In genomic region chr19:58351996-58352755, GRCh38 we compare ENCODE assay signal across 21 cellular contexts. TPM values are rescaled to one million over a fixed set of nuclear protein-coding genes. Genes with fewer than 3 reads are reported as not detected.
A peak's percentile ranks its signal among the peaks of the same experiment; 100 is the strongest.
DNase-seq lines count a peak whose midpoint lies in the region; ATAC-seq and TF ChIP-seq lines count a peak whose summit lies in the region.
"Had no signal": no experiment of that assay in that cellular context is flagged by ENCODE, and none has a peak within 500 bp of the region (broad histone marks: within the 10 kb centered on the region; RNA-seq: fewer than 3 reads in every experiment).

No MANE protein-coding gene starts in this region.

- H3K27me3 ChIP-seq in IMR-90 (ENCODE audit: control insufficient read depth, insufficient read depth, low read length) (peaks cover 8% of the 10 kb centered on the region), liver (ENCODE audit: control insufficient read depth in 4 of 4, insufficient read depth in 4 of 4, low read length in 3 of 4) (no peaks in the 10 kb centered on the region)

- H3K4me3 Mint-ChIP-seq in effector memory CD8-positive, alpha-beta T cell = no peak overlapping the region
- no peak overlapping the region for H3K4me3 Mint-ChIP-seq in activated T-cell treated with anti-CD3 and anti-CD28 coated beads, Interleukin-2, amount 50 U/mL, for 72 hours

- H2BK15ac ChIP-seq in IMR-90 (ENCODE audit: low read depth, low read length) = no peak overlapping the region

- no peak overlapping the region for H4K5ac ChIP-seq in IMR-90 (ENCODE audit: low read depth, low read length)

- no peak overlapping the region for H3K9ac ChIP-seq in IMR-90 (ENCODE audit: low read depth, low read length)
- H3K9ac ChIP-seq in liver (ENCODE audit: low read depth in 1 of 2, low read length in 2 of 2) = peak overlapping the region; percentile 28 to 69
- H3K9ac ChIP-seq: GM23248, KMS-11 had no signal

- H3K36me3 Mint-ChIP-seq in effector memory CD8-positive, alpha-beta T cell (ENCODE audit: insufficient read depth) = peaks cover 9% of the 10 kb centered on the region
- H3K36me3 Mint-ChIP-seq in activated T-cell treated with anti-CD3 and anti-CD28 coated beads, Interleukin-2, amount 50 U/mL, for 72 hours (ENCODE audit: insufficient read depth in 2 of 2) = peaks cover 2 to 6% of the 10 kb centered on the region in 2 donors

- no peak overlapping the region for H2BK20ac ChIP-seq in IMR-90 (ENCODE audit: low read depth, low read length)

- H3K79me1 ChIP-seq in IMR-90 (ENCODE audit: low read depth in 1 of 2, low read length in 2 of 2) = peaks cover 5 to 35% of the 10 kb centered on the region in 2 experiments

- in situ Hi-C loops in IMR-90 (cut with MboI; ENCODE audit: low sequenced_read_pairs) = no loop called here

- H3K36me3 ChIP-seq in IMR-90 (ENCODE audit: control insufficient read depth, insufficient read depth, low read length) (peaks cover 11% of the 10 kb centered on the region; the same call in 1 of the 2 replicates), liver (ENCODE audit: control insufficient read depth in 4 of 4, insufficient read depth in 3 of 4, low read depth in 1 of 4, low read length in 3 of 4) (peaks cover 0 to 3% (median 0%) of the 10 kb centered on the region in 4 donors), OCI-LY7 (ENCODE audit: insufficient read depth, low read length) (peaks cover 5% of the 10 kb centered on the region; the same call in 1 of the 2 replicates)

- peaks cover 11% of the 10 kb centered on the region for H3K79me2 ChIP-seq in OCI-LY7 (ENCODE audit: insufficient read depth, low read depth, low read length)

- intact Hi-C loops in IMR-90 (cut with micrococcal nuclease) = no loop called here
- intact Hi-C loops in posterior vena cava (cut with DNase I) = no loop called here
- intact Hi-C loops in OCI-LY7 (cut with micrococcal nuclease; ENCODE audit: unreplicated experiment) = no loop called here

- peaks cover 8% of the 10 kb centered on the region for H4K20me1 ChIP-seq in IMR-90 (ENCODE audit: insufficient read depth, low read length)
- peaks cover 4% of the 10 kb centered on the region; the same call in 1 of the 2 replicates for H4K20me1 ChIP-seq in OCI-LY7 (ENCODE audit: insufficient read depth, low read length)

- CTCF ChIA-PET in IMR-90 (lab: Yijun Ruan, JAX) = no interaction called here
- CTCF ChIA-PET in OCI-LY7 (lab: Charles Lee; ENCODE audit: unreplicated experiment) = no interaction called here

- DNase-seq in IMR-90 = no peak
- DNase-seq in effector memory CD8-positive, alpha-beta T cell = no peak
- peak; percentile 62 for DNase-seq in posterior vena cava (ENCODE audit: low spot score)
- DNase-seq in activated T-cell treated with anti-CD3 and anti-CD28 coated beads, Interleukin-2, amount 50 U/mL, for 72 hours = no peak
- DNase-seq in OCI-LY7 (ENCODE audit: low spot score) = no peak
- DNase-seq: ACHN; C1 segment of cervical spinal cord; CD8-positive, alpha-beta memory T cell; DMS53; EL; GM23248; MV-4-11; NCI-H1694 treated with DMSO at 0.1 percent for 48 hours; NCI-H510A; NCI-H748 treated with DMSO at 0.1 percent for 48 hours; NK-92 treated with Interleukin-12 subunit alpha and Interleukin-12 subunit beta, amount 100 ng/mL, for 24 hours had no signal

- no peak overlapping the region for H2BK120ac ChIP-seq in IMR-90 (ENCODE audit: low read depth, low read length)

- H3K9me2 ChIP-seq in OCI-LY7 (ENCODE audit: insufficient read depth, low read length) = no peaks in the 10 kb centered on the region

- H3K9me3 ChIP-seq in IMR-90 (ENCODE audit: control insufficient read depth, insufficient read depth, low read length) (no peaks in the 10 kb centered on the region), liver (ENCODE audit: control insufficient read depth in 4 of 4, low read length in 3 of 4) (no peaks in the 10 kb centered on the region), OCI-LY7 (ENCODE audit: low read length) (no peaks in the 10 kb centered on the region)

- peaks cover 4% of the 10 kb centered on the region; the same call in 1 of the 2 replicates for H3K9me1 ChIP-seq in IMR-90 (ENCODE audit: insufficient read depth, low read length)

- H3K4me3 ChIP-seq in IMR-90 (ENCODE audit: insufficient read depth, low read depth, low read length) (no peak overlapping the region), liver (ENCODE audit: low read depth in 1 of 3, low read length in 3 of 3) (peak overlapping the region; percentile 65 to 96 (median 81)), OCI-LY7 (ENCODE audit: low read depth, low read length, poor library complexity, severe bottlenecking) (no peak overlapping the region)
- H3K4me3 ChIP-seq: GM12878, GM23248 had no signal

- H3K4me1 Mint-ChIP-seq in effector memory CD8-positive, alpha-beta T cell (ENCODE audit: low read depth in 2 of 2) = peaks cover 4 to 14% of the 10 kb centered on the region in 2 donors
- peaks cover 23% of the 10 kb centered on the region for H3K4me1 Mint-ChIP-seq in activated T-cell treated with anti-CD3 and anti-CD28 coated beads, Interleukin-2, amount 50 U/mL, for 72 hours (ENCODE audit: low read depth)

- peaks cover 0 to 2% of the 10 kb centered on the region in 2 donors for H3K9me3 Mint-ChIP-seq in effector memory CD8-positive, alpha-beta T cell
- no peaks in the 10 kb centered on the region for H3K9me3 Mint-ChIP-seq in activated T-cell treated with anti-CD3 and anti-CD28 coated beads, Interleukin-2, amount 50 U/mL, for 72 hours

- H3K27ac ChIP-seq in IMR-90 (ENCODE audit: insufficient read depth, low read length) (no peak overlapping the region), liver (ENCODE audit: low read depth in 1 of 2, low read length in 2 of 2) (peak overlapping the region; percentile 42 to 47), OCI-LY7 (ENCODE audit: low read depth, low read length, poor library complexity, severe bottlenecking) (no peak overlapping the region)
- H3K27ac ChIP-seq: GM23248, KMS-11 had no signal

- ATAC-seq in IMR-90 (ENCODE audit: low read depth) = no peak
- no peak for ATAC-seq in effector memory CD8-positive, alpha-beta T cell (replicated peaks)
- ATAC-seq in HG02759 (IDR thresholded peaks at IDR 0.05; ENCODE audit: unreplicated experiment) = no peak
- no peak for ATAC-seq in activated T-cell treated with anti-CD3 and anti-CD28 coated beads, Interleukin-2, amount 50 U/mL, for 72 hours (replicated peaks in 1 of 2)
- ATAC-seq: GM12878, HCT116 had no signal

- TF ChIP-seq CTCF in IMR-90 (conservative IDR thresholded peaks at IDR 0.05; ENCODE audit: low read depth, low read length) (no peak), liver (IDR thresholded peaks at IDR 0.05; ENCODE audit: low read depth, low read length, missing input control) (no peak), OCI-LY7 (conservative IDR thresholded peaks at IDR 0.05; ENCODE audit: low read length) (no peak)

- H3K4me1 ChIP-seq in IMR-90 (ENCODE audit: control insufficient read depth, insufficient read depth, low read length) (peaks cover 11% of the 10 kb centered on the region), liver (ENCODE audit: control insufficient read depth in 4 of 4, insufficient read depth in 4 of 4, low read length in 3 of 4) (peaks cover 23 to 88% (median 66%) of the 10 kb centered on the region in 4 donors), OCI-LY7 (ENCODE audit: insufficient read depth, low read length, poor library complexity, severe bottlenecking) (peaks cover 12% of the 10 kb centered on the region)

- TF ChIP-seq RAD21 in IMR-90 (IDR thresholded peaks at IDR 0.05; ENCODE audit: low read length) (no peak), liver (IDR thresholded peaks at IDR 0.05) (no peak)

- peak overlapping the region; percentile 28 for H2AK9ac ChIP-seq in IMR-90 (replicated peaks; ENCODE audit: low read depth, low read length, poor library complexity)

- H4K8ac ChIP-seq in IMR-90 (ENCODE audit: low read depth in 2 of 2, low read length in 2 of 2) = no peak overlapping the region

- no peak overlapping the region for H2AK5ac ChIP-seq in IMR-90 (ENCODE audit: low read depth, low read length)

- H3K18ac ChIP-seq in IMR-90 (ENCODE audit: low read depth, low read length) = no peak overlapping the region

- H3K27me3 Mint-ChIP-seq in effector memory CD8-positive, alpha-beta T cell = no peaks in the 10 kb centered on the region
- H3K27me3 Mint-ChIP-seq in activated T-cell treated with anti-CD3 and anti-CD28 coated beads, Interleukin-2, amount 50 U/mL, for 72 hours (ENCODE audit: low read depth) = no peaks in the 10 kb centered on the region

- H4K91ac ChIP-seq in IMR-90 (ENCODE audit: insufficient read depth, low read depth, low read length) = no peak overlapping the region

- peak overlapping the region; percentile 63 to 66 for H3K27ac Mint-ChIP-seq in effector memory CD8-positive, alpha-beta T cell
- no peak overlapping the region for H3K27ac Mint-ChIP-seq in activated T-cell treated with anti-CD3 and anti-CD28 coated beads, Interleukin-2, amount 50 U/mL, for 72 hours

- no peak overlapping the region for H3K4ac ChIP-seq in IMR-90 (ENCODE audit: low read depth, low read length)

- BruUV-seq in IMR-90 (replicated peaks; lab: Mats Ljungman, UMichigan) (no TSS peak), OCI-LY7 (replicated peaks; lab: Mats Ljungman, UMichigan) (no TSS peak)

- dilution Hi-C loops in IMR-90 (cut with HindIII; ENCODE audit: low sequenced_read_pairs, unreplicated experiment) = no loop called here

- no peak overlapping the region for H2BK5ac ChIP-seq in IMR-90 (ENCODE audit: low read depth, low read length, poor library complexity, severe bottlenecking)

- H2AFZ ChIP-seq in IMR-90 (replicated peaks; ENCODE audit: low read length, poor library complexity) = no peak overlapping the region
- no peak overlapping the region for H2AFZ ChIP-seq in OCI-LY7 (ENCODE audit: low read length)
- H2AFZ ChIP-seq: GM23248 had no signal

- H3K14ac ChIP-seq in IMR-90 (replicated peaks; ENCODE audit: low read depth, low read length) = no peak overlapping the region

- no peak for TF ChIP-seq POLR2A in IMR-90 (IDR thresholded peaks at IDR 0.05; ENCODE audit: low read depth, low read length)

- no peak overlapping the region for H3K56ac ChIP-seq in IMR-90 (ENCODE audit: extremely low read depth, insufficient read depth, low read length)

- H3K4me2 ChIP-seq in IMR-90 (ENCODE audit: low read depth, low read length) (no peak overlapping the region), OCI-LY7 (ENCODE audit: low read length) (no peak overlapping the region)
- H3K4me2 ChIP-seq: KMS-11 had no signal

- WGBS in IMR-90 (ENCODE audit: extremely low coverage in 2 of 2, insufficient read length in 1 of 2), 2 experiments = 89% methylated on average over 7 of the region's 22 CpGs; no CpG with 5 or more reads in 1 of the 2 experiments
- WGBS in liver = 40% methylated on average over 22 of the region's 22 CpGs

- POLR2A ChIA-PET in IMR-90 (lab: Charles Lee; ENCODE audit: unreplicated experiment) = no interaction called here
- POLR2A ChIA-PET in OCI-LY7 (lab: Charles Lee) = no interaction called here

- no peak overlapping the region for H3K23ac ChIP-seq in IMR-90 (ENCODE audit: low read depth, low read length)

RNA-seq across cellular contexts. Expression of gene A1BG, which starts 1.1 kb away (rescaled TPM):
- total RNA-seq in IMR-90 (2012; rRNA removed) = 4.5 and 6.4 TPM in 2 replicates
- polyA plus RNA-seq in IMR-90 (2012; rRNA removed) = 54.5 and 65.7 TPM in 2 replicates
- polyA plus RNA-seq in IMR-90 (2012; cell fraction: cytosol; rRNA removed) = 40.0 and 43.7 TPM in 2 replicates
- polyA plus RNA-seq in IMR-90 (2012; cell fraction: nucleus; rRNA removed; ENCODE audit: low replicate concordance) = 10.3 and 18.0 TPM in 2 replicates
- 100 to 1,000 TPM; 521 to 838 TPM for total RNA-seq in liver
- 1,000 to 10,000 TPM; 1,221 to 2,157 TPM for polyA plus RNA-seq in liver
- total RNA-seq in posterior vena cava = 10 to 100 TPM; 11.7 to 17.5 TPM
- total RNA-seq in activated T-cell treated with anti-CD3 and anti-CD28 coated beads, Interleukin-2, amount 50 U/mL, for 72 hours = 10 to 100 TPM; 25.4 to 33.2 TPM
- 21.3 and 47.2 TPM in 2 replicates for total RNA-seq in OCI-LY7 (2014; rRNA removed; shearing (Covaris generic))
- total RNA-seq in OCI-LY7 (2022) = 24.5 and 26.9 TPM in 2 replicates

RNA-seq across cellular contexts. Expression of gene ZNF497, which starts 10.4 kb away (rescaled TPM):
- 0.18 and 0.56 TPM in 2 replicates for total RNA-seq in IMR-90 (2012; rRNA removed)
- 0.24 and 0.27 TPM in 2 replicates for polyA plus RNA-seq in IMR-90 (2012; rRNA removed)
- polyA plus RNA-seq in IMR-90 (2012; cell fraction: cytosol; rRNA removed) = 0.25 TPM in 2 replicates
- polyA plus RNA-seq in IMR-90 (2012; cell fraction: nucleus; rRNA removed; ENCODE audit: low replicate concordance) = 1.2 and 4.0 TPM in 2 replicates
- 1 to 10 TPM; 1.1 to 4.4 TPM for total RNA-seq in liver
- 1 to 10 TPM in 1 of 2 donors, under 1 TPM in 1; 0.60 to 1.4 TPM for polyA plus RNA-seq in liver
- total RNA-seq in posterior vena cava = under 1 TPM; 0.14 to 0.69 TPM
- total RNA-seq in activated T-cell treated with anti-CD3 and anti-CD28 coated beads, Interleukin-2, amount 50 U/mL, for 72 hours = 1 to 10 TPM; 1.5 to 2.4 TPM
- 2.8 and 3.6 TPM in 2 replicates for total RNA-seq in OCI-LY7 (2014; rRNA removed; shearing (Covaris generic))
- total RNA-seq in OCI-LY7 (2022) = 4.5 and 6.1 TPM in 2 replicates

RNA-seq across cellular contexts. Expression of gene ZSCAN22, which starts 25.4 kb away (rescaled TPM):
- total RNA-seq in IMR-90 (2012; rRNA removed) = 1.9 and 2.5 TPM in 2 replicates
- 1.8 and 2.2 TPM in 2 replicates for polyA plus RNA-seq in IMR-90 (2012; rRNA removed)
- polyA plus RNA-seq in IMR-90 (2012; cell fraction: cytosol; rRNA removed) = 1.1 and 1.4 TPM in 2 replicates
- 1.7 and 2.3 TPM in 2 replicates for polyA plus RNA-seq in IMR-90 (2012; cell fraction: nucleus; rRNA removed; ENCODE audit: low replicate concordance)
- 1 to 10 TPM; 3.1 to 3.5 TPM for total RNA-seq in liver
- under 1 TPM; 0.88 to 0.89 TPM for polyA plus RNA-seq in liver
- total RNA-seq in posterior vena cava = 1 to 10 TPM; 2.5 to 2.6 TPM
- 1 to 10 TPM; 4.0 to 5.0 TPM for total RNA-seq in activated T-cell treated with anti-CD3 and anti-CD28 coated beads, Interleukin-2, amount 50 U/mL, for 72 hours
- 2.6 and 3.3 TPM in 2 replicates for total RNA-seq in OCI-LY7 (2014; rRNA removed; shearing (Covaris generic))
- 3.7 and 5.1 TPM in 2 replicates for total RNA-seq in OCI-LY7 (2022)

RNA-seq across cellular contexts. Expression of gene ZNF837, which starts 28.7 kb away (rescaled TPM):
- total RNA-seq in IMR-90 (2012; rRNA removed) (0.54 and 0.56 TPM in 2 replicates), liver (1 to 10 TPM; 2.1 to 3.6 TPM), posterior vena cava (1 to 10 TPM in 1 of 2 donors, under 1 TPM in 1; 0.86 to 1.0 TPM), OCI-LY7 (2022) (5.3 and 5.8 TPM in 2 replicates)
- polyA plus RNA-seq in IMR-90 (2012; rRNA removed) (1.2 and 1.9 TPM in 2 replicates), liver (1 to 10 TPM in 1 of 2 donors, under 1 TPM in 1; 0.54 to 2.6 TPM)
- 1.7 and 1.9 TPM in 2 replicates for polyA plus RNA-seq in IMR-90 (2012; cell fraction: cytosol; rRNA removed)
- polyA plus RNA-seq in IMR-90 (2012; cell fraction: nucleus; rRNA removed; ENCODE audit: low replicate concordance) = 0.97 and 3.2 TPM in 2 replicates
- 1 to 10 TPM; 2.3 to 3.0 TPM for total RNA-seq in activated T-cell treated with anti-CD3 and anti-CD28 coated beads, Interleukin-2, amount 50 U/mL, for 72 hours
- total RNA-seq in OCI-LY7 (2014; rRNA removed; shearing (Covaris generic)) = 1.8 and 3.0 TPM in 2 replicates

RNA-seq across cellular contexts. Expression of gene RPS5, which starts 34.9 kb away (rescaled TPM):
- total RNA-seq in IMR-90 (2012; rRNA removed) (3,811 and 5,858 TPM in 2 replicates), liver (1,000 to 10,000 TPM in 1 of 2 donors, 100 to 1,000 TPM in 1; 657 to 1,403 TPM), posterior vena cava (100 to 1,000 TPM; 714 to 768 TPM), OCI-LY7 (2022) (1,573 and 1,607 TPM in 2 replicates)
- polyA plus RNA-seq in IMR-90 (2012; rRNA removed) (3,265 and 3,617 TPM in 2 replicates), liver (100 to 1,000 TPM; 229 to 600 TPM)
- polyA plus RNA-seq in IMR-90 (2012; cell fraction: cytosol; rRNA removed) = 1,967 and 6,567 TPM in 2 replicates
- 1,256 and 1,694 TPM in 2 replicates for polyA plus RNA-seq in IMR-90 (2012; cell fraction: nucleus; rRNA removed; ENCODE audit: low replicate concordance)
- total RNA-seq in activated T-cell treated with anti-CD3 and anti-CD28 coated beads, Interleukin-2, amount 50 U/mL, for 72 hours = 1,000 to 10,000 TPM; 1,499 to 1,539 TPM
- total RNA-seq in OCI-LY7 (2014; rRNA removed; shearing (Covaris generic)) = 3,315 and 3,333 TPM in 2 replicates

Comparison
In these comparisons a context has a peak if more than half of its experiments do, and no peak if none do; other contexts are left out.
1. H3K27ac ChIP-seq: peak in liver (2 of 2); none in IMR-90 (single experiment) and OCI-LY7 (single experiment).
2. H3K4me3 ChIP-seq: peak in liver (3 of 3); none in IMR-90 (single experiment) and OCI-LY7 (single experiment).
3. RNA of gene A1BG, which starts 1.1 kb away (total RNA-seq): 521 to 838 TPM in liver; 21.3 to 47.2 TPM in OCI-LY7, 25.4 to 33.2 TPM in activated T-cell treated with anti-CD3 and anti-CD28 coated beads, Interleukin-2, amount 50 U/mL, for 72 hours, 11.7 to 17.5 TPM in posterior vena cava and 4.5 to 6.4 TPM in IMR-90; every median in the first group is over 10 times any median in the second.